Comparison of ENCODE assay signal across 11 cellular contexts in the genomic region with DNA sequence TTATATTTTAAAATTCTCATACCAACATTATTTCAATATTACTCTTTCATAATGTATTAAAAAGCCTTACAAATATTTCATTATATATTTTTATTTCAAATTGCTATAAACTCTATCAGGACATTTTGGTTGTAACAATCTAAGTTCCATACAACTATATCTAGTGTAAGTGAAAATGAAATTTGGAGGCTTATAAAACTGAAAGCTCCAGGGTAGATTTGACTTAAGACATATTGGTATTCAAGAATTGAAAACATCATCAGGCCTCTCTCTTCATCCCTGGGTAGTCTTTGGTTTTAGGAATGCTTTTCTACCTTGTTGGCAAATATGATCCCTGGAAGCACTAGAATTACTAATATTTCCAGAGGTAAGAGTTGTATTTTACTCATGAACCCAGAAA.
"Had no signal": no experiment of that assay in that cellular context is flagged by ENCODE, and none has a peak within 500 bp of the region (broad histone marks: within the 10 kb centered on the region; RNA-seq: fewer than 3 reads in every experiment).

No MANE protein-coding gene starts in this region.

- H3K27ac ChIP-seq: GM23248, HL-60, KMS-11 had no signal

- H3K9me3 ChIP-seq: HAP-1 had no signal

- H3K4me3 ChIP-seq: GM23248, HAP-1 had no signal

- DNase-seq: GM23248, GOT3, H7, HFFc6, Karpas-422, KBM-7 had no signal

- ATAC-seq: HCT116, HepG2 had no signal

- FAIRE-seq: HepG2 had no signal

- H3K36me3 ChIP-seq: HAP-1 had no signal
